In genomic region chr3:32413845-32414526, GRCh38 we compare ENCODE assay signal across 12 cellular contexts. TPM values are rescaled to one million over a fixed set of nuclear protein-coding genes. Genes with fewer than 3 reads are reported as not detected.
DNase-seq lines count a peak whose midpoint lies in the region; TF ChIP-seq lines count a peak whose summit lies in the region.
"Had no signal": no experiment of that assay in that cellular context is flagged by ENCODE, and none has a peak within 500 bp of the region (broad histone marks: within the 10 kb centered on the region; RNA-seq: fewer than 3 reads in every experiment).

No MANE protein-coding gene starts in this region.

- H3K4me3 ChIP-seq in OCI-LY3 (ENCODE audit: low read length), result no peak overlapping the region
- H3K4me3 ChIP-seq: ascending aorta, SJCRH30 had no signal

- no peak for TF ChIP-seq CTCF in OCI-LY3 (IDR thresholded peaks at IDR 0.05; ENCODE audit: low read depth, low read length)

- no peak overlapping the region for H3K27ac ChIP-seq in OCI-LY3 (ENCODE audit: low read length)
- H3K27ac ChIP-seq: SJCRH30 had no signal

- H3K9ac ChIP-seq in OCI-LY3 (ENCODE audit: low read length), result no peak overlapping the region

- no peak overlapping the region for H2AFZ ChIP-seq in OCI-LY3 (ENCODE audit: low read depth, low read length)

- peaks cover 34% of the 10 kb centered on the region for H3K4me1 ChIP-seq in OCI-LY3 (ENCODE audit: low read length)
- H3K4me1 ChIP-seq: ascending aorta had no signal

- H3K4me1 Mint-ChIP-seq in activated naive CD4-positive, alpha-beta T cell treated with anti-CD3 and anti-CD28 coated beads for 36 hours (ENCODE audit: low read depth), result peaks cover 79% of the 10 kb centered on the region
- peaks cover 65% of the 10 kb centered on the region for H3K4me1 Mint-ChIP-seq in dendritic cell treated with granulocyte-macrophage colony-stimulating factor and Interleukin-4, amounts not matched to agents 40 ng/mL and 50 ng/mL, for 4 days (ENCODE audit: low read depth)

- no peaks in the 10 kb centered on the region for H3K9me3 Mint-ChIP-seq in activated naive CD4-positive, alpha-beta T cell treated with anti-CD3 and anti-CD28 coated beads for 36 hours
- no peaks in the 10 kb centered on the region for H3K9me3 Mint-ChIP-seq in dendritic cell treated with granulocyte-macrophage colony-stimulating factor and Interleukin-4, amounts not matched to agents 40 ng/mL and 50 ng/mL, for 4 days

- H3K36me3 ChIP-seq in OCI-LY3 (replicated peaks; ENCODE audit: low read depth, low read length), result peaks cover 5% of the 10 kb centered on the region
- H3K36me3 ChIP-seq: ascending aorta, SJCRH30 had no signal

- no peak for DNase-seq in activated naive CD4-positive, alpha-beta T cell treated with anti-CD3 and anti-CD28 coated beads for 36 hours
- DNase-seq in activated naive CD4-positive, alpha-beta T cell treated with Interleukin-2 at 50 U/mL for 16 hours, result no peak
- DNase-seq in stimulated activated CD8-positive, alpha-beta memory T cell treated with anti-CD3 and anti-CD28 coated beads, Interleukin-4, amount 100 ng/mL, for 48 hours, result peak; percentile 19
- DNase-seq in Kasumi-1 (lab: John Stamatoyannopoulos, UW) (no peak), ecto neural progenitor cell (ENCODE audit: low spot score) (no peak), pons (ENCODE audit: low spot score) (no peak)
- DNase-seq: erythroblast, NCI-H446 treated with DMSO at 0.1 percent for 48 hours had no signal

- H3K27ac Mint-ChIP-seq in activated naive CD4-positive, alpha-beta T cell treated with anti-CD3 and anti-CD28 coated beads for 36 hours, result peak overlapping the region; percentile 94
- peak overlapping the region; percentile 65 for H3K27ac Mint-ChIP-seq in dendritic cell treated with granulocyte-macrophage colony-stimulating factor and Interleukin-4, amounts not matched to agents 40 ng/mL and 50 ng/mL, for 4 days

- H3K79me2 ChIP-seq in OCI-LY3 (ENCODE audit: low read length), result peaks cover 60% of the 10 kb centered on the region

- no peaks in the 10 kb centered on the region for H3K27me3 ChIP-seq in OCI-LY3 (ENCODE audit: low read depth, low read length)
- H3K27me3 ChIP-seq: ascending aorta, SJCRH30 had no signal

- H3K36me3 Mint-ChIP-seq in activated naive CD4-positive, alpha-beta T cell treated with anti-CD3 and anti-CD28 coated beads for 36 hours (ENCODE audit: low read depth), result peaks cover 3% of the 10 kb centered on the region
- peaks cover 41% of the 10 kb centered on the region for H3K36me3 Mint-ChIP-seq in dendritic cell treated with granulocyte-macrophage colony-stimulating factor and Interleukin-4, amounts not matched to agents 40 ng/mL and 50 ng/mL, for 4 days (ENCODE audit: low read depth)

- CTCF ChIA-PET in activated naive CD4-positive, alpha-beta T cell treated with anti-CD3 and anti-CD28 coated beads for 36 hours (lab: Charles Lee), result interaction anchor here (0.5 to 2.6 kb wide), 8 partner anchors 9 to 54 kb away, joined by 3 to 18 read pairs (median 6); no protein-coding TSS in a partner anchor

- intact Hi-C loops in activated naive CD4-positive, alpha-beta T cell treated with anti-CD3 and anti-CD28 coated beads for 36 hours (cut with micrococcal nuclease), result loop anchor here (1.0 kb wide), 3 partner anchors 13 to 46 kb away; no protein-coding TSS in a partner anchor
- intact Hi-C loops in dendritic cell treated with granulocyte-macrophage colony-stimulating factor and Interleukin-4, amounts not matched to agents 40 ng/mL and 50 ng/mL, for 4 days (cut with micrococcal nuclease), result no loop called here

- H3K4me3 Mint-ChIP-seq in activated naive CD4-positive, alpha-beta T cell treated with anti-CD3 and anti-CD28 coated beads for 36 hours, result peak overlapping the region; percentile 40
- no peak overlapping the region for H3K4me3 Mint-ChIP-seq in dendritic cell treated with granulocyte-macrophage colony-stimulating factor and Interleukin-4, amounts not matched to agents 40 ng/mL and 50 ng/mL, for 4 days

- no peaks in the 10 kb centered on the region for H3K9me3 ChIP-seq in OCI-LY3 (ENCODE audit: insufficient read depth, low read length)
- H3K9me3 ChIP-seq: ascending aorta, SJCRH30 had no signal

- H3K4me2 ChIP-seq in OCI-LY3 (ENCODE audit: low read length), result peak overlapping the region; percentile 32

- H3K27me3 Mint-ChIP-seq in activated naive CD4-positive, alpha-beta T cell treated with anti-CD3 and anti-CD28 coated beads for 36 hours (ENCODE audit: low read depth), result no peaks in the 10 kb centered on the region
- H3K27me3 Mint-ChIP-seq in dendritic cell treated with granulocyte-macrophage colony-stimulating factor and Interleukin-4, amounts not matched to agents 40 ng/mL and 50 ng/mL, for 4 days, result no peaks in the 10 kb centered on the region

- H4K20me1 ChIP-seq in OCI-LY3 (ENCODE audit: insufficient read depth, low read length), result no peaks in the 10 kb centered on the region

RNA-seq across cellular contexts. Expression of gene CMTM7, which starts 22.3 kb away (rescaled TPM):
- total RNA-seq in activated naive CD4-positive, alpha-beta T cell treated with anti-CD3 and anti-CD28 coated beads for 36 hours, result 10 to 100 TPM; 59.1 to 60.2 TPM
